ENCODE assay signal across 8 cellular contexts in genomic region chr16:58024673-58025350, GRCh38. TPM values are rescaled to one million over a fixed set of nuclear protein-coding genes. Genes with fewer than 3 reads are reported as not detected.
DNase-seq lines count a peak whose midpoint lies in the region; ATAC-seq and TF ChIP-seq lines count a peak whose summit lies in the region.

No MANE protein-coding gene starts in this region.

- peak; percentile 39 for TF ChIP-seq EP300 in transverse colon (IDR thresholded peaks at IDR 0.05; ENCODE audit: low read depth)

- H3K79me2 ChIP-seq in DOHH2 (ENCODE audit: control insufficient read depth, low read length) (no peaks in the 10 kb centered on the region; the same call in 1 of the 2 replicates), OCI-LY1 (ENCODE audit: insufficient read depth, low read length) (no peaks in the 10 kb centered on the region)

- H3K4me1 ChIP-seq in DOHH2 (ENCODE audit: control insufficient read depth, low read length) (peaks cover 37% of the 10 kb centered on the region), OCI-LY1 (ENCODE audit: insufficient read depth, low read length, severe bottlenecking) (peaks cover 25% of the 10 kb centered on the region), colonic mucosa (peaks cover 17% of the 10 kb centered on the region), transverse colon (peaks cover 31 to 73% (median 59%) of the 10 kb centered on the region in 4 donors)

- H3K4me2 ChIP-seq in DOHH2 (ENCODE audit: low read length): peak overlapping the region; percentile 79
- peak overlapping the region; percentile 88 for H3K4me2 ChIP-seq in OCI-LY1 (ENCODE audit: low read length)

- peak overlapping the region; percentile 84 for H3K4me3 Mint-ChIP-seq in memory B cell

- H3K9ac ChIP-seq in OCI-LY1 (ENCODE audit: low read length) (peak overlapping the region; percentile 45; the same call in 1 of the 2 replicates), colonic mucosa (ENCODE audit: low read depth in 2 of 2, low read length in 2 of 2) (peak overlapping the region; percentile 67 to 87)

- H3K27ac Mint-ChIP-seq in memory B cell: peak overlapping the region; percentile 35

- H3K27ac ChIP-seq in DOHH2 (ENCODE audit: low read depth, low read length) (no peak overlapping the region), OCI-LY1 (ENCODE audit: low read depth, low read length, poor library complexity, severe bottlenecking) (no peak overlapping the region), colonic mucosa (peak overlapping the region; percentile 89), transverse colon (peak overlapping the region; percentile 92 to 97 (median 95))

- peaks cover 5% of the 10 kb centered on the region for H3K36me3 Mint-ChIP-seq in memory B cell

- peaks cover 6% of the 10 kb centered on the region; the same call in 1 of the 2 replicates for H3F3A ChIP-seq in DOHH2 (ENCODE audit: control insufficient read depth, insufficient read depth)
- H3F3A ChIP-seq in OCI-LY1 (ENCODE audit: insufficient read depth, low read length): no peaks in the 10 kb centered on the region

- H3K4me3 ChIP-seq in DOHH2 (ENCODE audit: low read length) (peak overlapping the region; percentile 74), OCI-LY1 (ENCODE audit: low read depth, low read length, poor library complexity, severe bottlenecking) (peak overlapping the region; percentile 74), colonic mucosa (peak overlapping the region; percentile 96), transverse colon (peak overlapping the region; percentile 71 to 95 (median 88))

- H3K27me3 ChIP-seq in DOHH2 (ENCODE audit: control insufficient read depth, low read length) (peaks cover 16% of the 10 kb centered on the region), OCI-LY1 (ENCODE audit: insufficient read depth, low read length) (no peaks in the 10 kb centered on the region), colonic mucosa (no peaks in the 10 kb centered on the region), transverse colon (no peaks in the 10 kb centered on the region)

- peaks cover 17% of the 10 kb centered on the region for H3K27me3 Mint-ChIP-seq in memory B cell

- peak overlapping the region; percentile 92; the same call in 1 of the 2 replicates for H2AFZ ChIP-seq in OCI-LY1 (ENCODE audit: low read length)

- in situ Hi-C loops in transverse colon (cut with MboI; ENCODE audit: low pct_ligation_motif_present in 1 of 4, low pct_unique_long_range_greater_than_20kb in 1 of 4, low sequenced_read_pairs in 3 of 4): loop anchor here in 3 of 4 donors (5.0 to 25.0 kb wide), 6 partner anchors 100 to 637 kb away; partner anchors contain the start of gene CFAP20 (in 2 of the 3)

- 6% methylated on average over 39 of the region's 49 CpGs; no CpG with 5 or more reads in 1 of the 2 donors for whole genome bisulfite sequencing in transverse colon (ENCODE audit: low coverage in 1 of 2), 2 donors

- H4K20me1 ChIP-seq in DOHH2 (ENCODE audit: control insufficient read depth, insufficient read depth, low read depth, low read length): no peaks in the 10 kb centered on the region
- no peaks in the 10 kb centered on the region for H4K20me1 ChIP-seq in OCI-LY1 (ENCODE audit: insufficient read depth, low read length)

- H3K9me2 ChIP-seq in DOHH2 (replicated peaks; ENCODE audit: control insufficient read depth, low read length): no peaks in the 10 kb centered on the region
- no peaks in the 10 kb centered on the region for H3K9me2 ChIP-seq in OCI-LY1 (ENCODE audit: low read depth, low read length)

- no peaks in the 10 kb centered on the region for H3K9me3 Mint-ChIP-seq in memory B cell

- no peaks in the 10 kb centered on the region for H3K36me3 ChIP-seq in DOHH2 (ENCODE audit: control insufficient read depth, low read length)
- peaks cover 8% of the 10 kb centered on the region; the same call in 1 of the 2 replicates for H3K36me3 ChIP-seq in OCI-LY1 (ENCODE audit: insufficient read depth, low read length)
- no peaks in the 10 kb centered on the region for H3K36me3 ChIP-seq in colonic mucosa
- H3K36me3 ChIP-seq in transverse colon: no peaks in the 10 kb centered on the region

- no peak for ATAC-seq in memory B cell (ENCODE audit: low read depth)
- no peak for ATAC-seq in GM21381 (IDR thresholded peaks at IDR 0.05; ENCODE audit: unreplicated experiment)
- ATAC-seq in GM18873 (IDR thresholded peaks at IDR 0.05; ENCODE audit: low FRiP score, unreplicated experiment): no peak
- ATAC-seq in GM21515 (IDR thresholded peaks at IDR 0.05; ENCODE audit: unreplicated experiment): no peak

- TF ChIP-seq CTCF in DOHH2 (IDR thresholded peaks at IDR 0.05; ENCODE audit: low read depth, low read length, poor library complexity, severe bottlenecking): no peak
- no peak for TF ChIP-seq CTCF in OCI-LY1 (IDR thresholded peaks at IDR 0.05; ENCODE audit: low read length)
- no peak for TF ChIP-seq CTCF in colonic mucosa (IDR thresholded peaks at IDR 0.05)
- TF ChIP-seq CTCF in transverse colon (IDR thresholded peaks at IDR 0.05): no peak

- intact Hi-C loops in colonic mucosa (cut with DNase I) (loop anchor here (5.0 kb wide), 2 partner anchors 172 to 282 kb away; partner anchors contain the start of gene CSNK2A2), transverse colon (cut with DNase I; ENCODE audit: low total_unique reads) (loop anchor here (5.0 kb wide), 1 partner anchor 97 kb away; no protein-coding TSS in a partner anchor)

- peak; percentile 94 for DNase-seq in colonic mucosa
- no peak for DNase-seq in memory B cell (ENCODE audit: low spot score in 2 of 2)
- peak; percentile 91 for DNase-seq in transverse colon

- H3K4me1 Mint-ChIP-seq in memory B cell: peaks cover 13% of the 10 kb centered on the region

- peak; percentile 61 for TF ChIP-seq POLR2A in transverse colon (IDR thresholded peaks at IDR 0.05)

- H3K9me3 ChIP-seq in DOHH2 (ENCODE audit: control insufficient read depth, insufficient read depth, low read length) (no peaks in the 10 kb centered on the region), OCI-LY1 (ENCODE audit: low read length) (no peaks in the 10 kb centered on the region), colonic mucosa (no peaks in the 10 kb centered on the region), transverse colon (no peaks in the 10 kb centered on the region)

RNA-seq across cellular contexts. Expression of gene MMP15, which starts 0.7 kb away (rescaled TPM):
- total RNA-seq in colonic mucosa: 100 to 1,000 TPM in 1 of 2 donors, 10 to 100 TPM in 1; 79.2 to 126 TPM
- total RNA-seq in transverse colon: 100 to 1,000 TPM in 2 of 4 donors, 10 to 100 TPM in 2; 48.0 to 161 (median 92.3) TPM

RNA-seq across cellular contexts. Expression of gene USB1, which starts 23.6 kb away (rescaled TPM):
- total RNA-seq in colonic mucosa (10 to 100 TPM; 34.2 to 49.8 TPM), transverse colon (10 to 100 TPM; 21.3 to 63.4 (median 45.2) TPM)

RNA-seq across cellular contexts. Expression of gene ZNF319, which starts 24.3 kb away (rescaled TPM):
- total RNA-seq in colonic mucosa (1 to 10 TPM; 3.5 to 5.3 TPM), transverse colon (10 to 100 TPM in 1 of 4 donors, 1 to 10 TPM in 3; 6.4 to 11.6 (median 6.5) TPM)

RNA-seq across cellular contexts. Expression of gene CNGB1, which starts 53.9 kb away (rescaled TPM):
- total RNA-seq in colonic mucosa: under 1 TPM; 0.05 to 0.69 TPM
- 1 to 10 TPM in 1 of 4 donors, under 1 TPM in 3; 0.14 to 1.9 (median 0.87) TPM for total RNA-seq in transverse colon

Comparison
In these comparisons a context has a peak if more than half of its experiments do, and no peak if none do; other contexts are left out.
1. H3K27ac ChIP-seq: peak in colonic mucosa (single experiment) and transverse colon (4 of 4); none in DOHH2 (single experiment) and OCI-LY1 (single experiment).
2. DNase-seq: peak in colonic mucosa (single experiment) and transverse colon (single experiment); none in memory B cell (0 of 2).
3. Peak in every context shown above with its lines, with median percentiles within 50 percentile points of each other: H3K4me3 ChIP-seq.